In genomic region chr1:68181165-68181556, GRCh38 we compare ENCODE assay signal across 16 cellular contexts.
DNase-seq lines count a peak whose midpoint lies in the region; ATAC-seq and TF ChIP-seq lines count a peak whose summit lies in the region.
"Had no signal": no experiment of that assay in that cellular context is flagged by ENCODE, and none has a peak within 500 bp of the region (broad histone marks: within the 10 kb centered on the region; RNA-seq: fewer than 3 reads in every experiment).

No MANE protein-coding gene starts in this region.

- ATAC-seq in GM19324 (IDR thresholded peaks at IDR 0.05; ENCODE audit: low FRiP score, unreplicated experiment), result peak; percentile 47
- peak; percentile 40 for ATAC-seq in HG02571 (IDR thresholded peaks at IDR 0.05; ENCODE audit: unreplicated experiment)
- peak; percentile 37 for ATAC-seq in HG03159 (IDR thresholded peaks at IDR 0.05; ENCODE audit: unreplicated experiment)
- ATAC-seq in HG03469 (IDR thresholded peaks at IDR 0.05; ENCODE audit: unreplicated experiment), result no peak
- ATAC-seq: activated T-cell treated with anti-CD3 and anti-CD28 coated beads, Interleukin-2, amount 50 U/mL, for 4 hours; esophagus mucosa; heart left ventricle had no signal

- TF ChIP-seq CTCF in GM10248 (IDR thresholded peaks at IDR 0.05; ENCODE audit: control extremely low read depth, extremely low read depth, low read depth, missing control alignments), result no peak

- CTCF ChIA-PET in GM10248 (lab: Yijun Ruan, JAX), result no interaction called here

- POLR2A ChIA-PET in GM10248 (lab: Yijun Ruan, JAX), result no interaction called here

- no peak for DNase-seq in GM10248 (ENCODE audit: extremely low spot score)
- DNase-seq in NCI-H1436 (lab: John Stamatoyannopoulos, UW), result no peak
- no peak for DNase-seq in NCI-H69 (lab: John Stamatoyannopoulos, UW)
- DNase-seq: activated CD4-positive, alpha-beta T cell treated with anti-CD3 and anti-CD28 coated beads for 48 hours; activated T-cell treated with anti-CD3 and anti-CD28 coated beads, Interleukin-2, amount 50 U/mL, for 4 hours; CD4-positive, alpha-beta memory T cell; HCEC 1CT; heart left ventricle; kidney; NK-92 treated with Interleukin-12 subunit alpha and Interleukin-12 subunit beta, amount 100 ng/mL, for 24 hours; SHP77 had no signal
